ENCODE assay signal across 19 cellular contexts in the genomic region with DNA sequence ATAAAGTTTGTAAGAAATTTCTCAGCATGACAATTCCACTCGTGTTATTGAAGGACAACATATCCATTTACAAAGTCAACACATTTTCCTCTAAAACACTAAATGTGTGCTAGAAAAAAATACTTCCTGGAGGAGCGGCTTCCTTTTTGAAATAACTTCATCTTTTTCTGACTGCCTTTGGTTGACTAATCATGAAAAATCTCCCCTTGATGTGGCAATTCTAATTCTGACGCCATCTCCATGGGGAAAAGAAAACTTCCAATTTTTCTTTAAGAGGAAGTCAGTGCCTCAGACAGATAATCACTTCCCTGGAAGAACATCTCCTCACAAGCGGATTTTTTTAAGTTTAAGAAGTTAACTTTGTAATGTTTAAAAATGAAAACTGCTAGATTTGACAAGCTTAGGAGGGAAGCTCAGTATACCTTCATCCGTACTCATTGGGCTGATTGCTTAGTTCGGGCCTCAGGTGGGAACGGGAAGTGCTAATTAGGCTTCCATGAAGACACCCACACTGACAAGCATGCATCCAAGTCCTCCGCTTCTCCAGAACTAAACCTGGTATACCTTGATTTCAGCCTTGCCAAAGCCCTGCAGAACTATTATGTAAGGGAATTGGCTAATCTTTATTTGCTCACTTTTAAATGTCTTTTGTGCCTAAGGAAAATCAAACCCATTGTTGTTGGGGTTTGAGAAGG. TPM values are rescaled to one million over a fixed set of nuclear protein-coding genes. Genes with fewer than 3 reads are reported as not detected.
DNase-seq lines count a peak whose midpoint lies in the region; ATAC-seq and TF ChIP-seq lines count a peak whose summit lies in the region.
"Had no signal": no experiment of that assay in that cellular context is flagged by ENCODE, and none has a peak within 500 bp of the region (broad histone marks: within the 10 kb centered on the region; RNA-seq: fewer than 3 reads in every experiment).

No MANE protein-coding gene starts in this region.

- no peaks in the 10 kb centered on the region for H3K79me2 ChIP-seq in MM.1S (ENCODE audit: low read length)

- H4K20me1 ChIP-seq in MM.1S (ENCODE audit: insufficient read depth, low read length): no peaks in the 10 kb centered on the region

- H3K9ac ChIP-seq in MM.1S (ENCODE audit: low read length): no peak overlapping the region

- no peak for TF ChIP-seq CTCF in MM.1S (IDR thresholded peaks at IDR 0.05; ENCODE audit: low read length)
- no peak for TF ChIP-seq CTCF in vagina (IDR thresholded peaks at IDR 0.05)

- no peak for ATAC-seq in HG03095 (IDR thresholded peaks at IDR 0.05; ENCODE audit: unreplicated experiment)

- H2AFZ ChIP-seq in MM.1S (ENCODE audit: low read length): 0 out of 2 replicates have a peak overlapping the region, but pooled peaks have one; percentile 0

- no peak for TF ChIP-seq POLR2A in vagina (IDR thresholded peaks at IDR 0.05)

- H3K36me3 ChIP-seq in MM.1S (replicated peaks; ENCODE audit: insufficient read depth, low read length) (no peaks in the 10 kb centered on the region), vagina (no peaks in the 10 kb centered on the region)

- H3K9me3 ChIP-seq in MM.1S (replicated peaks; ENCODE audit: insufficient read depth, low read length): no peaks in the 10 kb centered on the region
- H3K9me3 ChIP-seq in vagina: no peaks in the 10 kb centered on the region
- H3K9me3 ChIP-seq: mucosa of descending colon, testis had no signal

- peaks cover 47% of the 10 kb centered on the region for H3F3A ChIP-seq in MM.1S (ENCODE audit: insufficient read depth, low read length)

- peak overlapping the region; percentile 64 for H3K27ac ChIP-seq in MM.1S (ENCODE audit: low read length)
- peak overlapping the region; percentile 52 for H3K27ac ChIP-seq in epithelial cell of prostate
- no peak overlapping the region for H3K27ac ChIP-seq in vagina
- H3K27ac ChIP-seq: testis had no signal

- H3K4me2 ChIP-seq in MM.1S (ENCODE audit: low read depth, low read length): peak overlapping the region; percentile 30

- H3K4me3 ChIP-seq in MM.1S (ENCODE audit: low read length) (no peak overlapping the region), vagina (no peak overlapping the region)
- H3K4me3 ChIP-seq: mucosa of descending colon, testis had no signal

- H3K27me3 ChIP-seq in MM.1S (replicated peaks; ENCODE audit: insufficient read depth, low read length) (no peaks in the 10 kb centered on the region), vagina (no peaks in the 10 kb centered on the region)
- H3K27me3 ChIP-seq: testis had no signal

- H3K9me2 ChIP-seq in MM.1S (replicated peaks; ENCODE audit: insufficient read depth, low read length): no peaks in the 10 kb centered on the region

- peaks cover 49% of the 10 kb centered on the region for H3K4me1 ChIP-seq in MM.1S (ENCODE audit: low read length)
- peaks cover 9% of the 10 kb centered on the region for H3K4me1 ChIP-seq in vagina
- H3K4me1 ChIP-seq: testis had no signal

- intact Hi-C loops in vagina (cut with DNase I): no loop called here

- DNase-seq in EH (ENCODE audit: low read depth) (peak; percentile 1), MM.1S (no peak), epithelial cell of prostate (ENCODE audit: low read depth, low spot score) (no peak), pons (ENCODE audit: low spot score) (peak; percentile 32), vagina (ENCODE audit: extremely low spot score in 2 of 2) (no peak), NCI-H2081 (lab: John Stamatoyannopoulos, UW) (no peak)
- DNase-seq in activated CD8-positive, alpha-beta memory T cell treated with anti-CD3 and anti-CD28 coated beads, Interleukin-2, amount 50 U/mL, for 4 hours: no peak
- DNase-seq: activated CD4-positive, alpha-beta T cell treated with anti-CD3 and anti-CD28 coated beads for 1 hour; activated CD8-positive, alpha-beta memory T cell treated with anti-CD3 and anti-CD28 coated beads, Interleukin-2, amount 50 U/mL, for 48 hours; activated naive CD4-positive, alpha-beta T cell treated with anti-CD3 and anti-CD28 coated beads, Interleukin-2, amount 10 ng/mL, durations not matched to agents 7 days and 5 days; C1 segment of cervical spinal cord; central memory CD4-positive, alpha-beta T cell; KG1; kidney glomerular epithelial cell; mucosa of descending colon; NCI-H187 treated with DMSO at 0.1 percent for 48 hours; T-helper 2 cell; testis had no signal

RNA-seq across cellular contexts. Expression of gene DUSP22, which starts 35.1 kb away (rescaled TPM):
- 57.5 TPM for total RNA-seq in vagina

Comparison
In these comparisons a context has a peak if more than half of its experiments do, and no peak if none do; other contexts are left out.
1. DNase-seq: peak in EH (single experiment) and pons (single experiment); none in MM.1S (single experiment), epithelial cell of prostate (single experiment), vagina (0 of 2), NCI-H2081 (0 of 2) and activated CD8-positive, alpha-beta memory T cell treated with anti-CD3 and anti-CD28 coated beads, Interleukin-2, amount 50 U/mL, for 4 hours (single experiment).